In the genomic region with DNA sequence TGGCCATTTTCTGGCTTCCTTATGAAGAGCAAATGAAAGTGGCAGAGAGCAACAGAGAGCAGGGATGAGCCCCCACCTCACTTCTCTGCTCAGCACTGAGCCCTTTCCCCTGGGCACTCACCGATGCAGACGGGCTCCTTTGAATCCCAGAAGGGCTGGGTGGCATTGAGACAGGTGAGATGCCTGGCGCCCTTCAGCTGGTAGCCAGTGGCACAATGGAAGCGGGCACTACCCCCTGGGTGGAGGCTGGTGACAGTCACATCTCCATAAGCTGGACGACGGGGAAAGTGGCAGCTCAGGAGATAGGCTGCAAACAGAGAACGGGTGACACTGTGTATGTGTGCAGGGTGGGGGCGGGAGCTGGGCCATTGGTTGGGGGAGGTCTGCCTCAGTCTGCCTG, we compare ENCODE assay signal across 30 cellular contexts. TPM values are rescaled to one million over a fixed set of nuclear protein-coding genes. Genes with fewer than 3 reads are reported as not detected.
"Had no signal": no experiment of that assay in that cellular context is flagged by ENCODE, and none has a peak within 500 bp of the region (broad histone marks: within the 10 kb centered on the region; RNA-seq: fewer than 3 reads in every experiment).

No MANE protein-coding gene starts in this region.

- ATAC-seq: foreskin keratinocyte; heart left ventricle; left lung; naive thymus-derived CD8-positive, alpha-beta T cell; sciatic nerve; stimulated activated memory B cell treated with anti-CD40 and anti-IgM and Interleukin-4, amounts not matched to agents 10 μg/mL and 1 μg/mL and 100 μg/mL, for 72 hours; stimulated activated naive CD8-positive, alpha-beta T cell treated with anti-CD3 and anti-CD28 coated beads, Interleukin-15, amount 100 ng/mL, for 72 hours; WTC11 had no signal

- H3K4me3 ChIP-seq: esophagus muscularis mucosa, heart left ventricle, left lung, upper lobe of left lung had no signal

- H3K36me3 ChIP-seq: heart left ventricle, left lung, upper lobe of left lung had no signal

- H3K27ac Mint-ChIP-seq: activated CD4-positive, alpha-beta memory T cell treated with anti-CD3 and anti-CD28 coated beads, Interleukin-2, amount 10 ng/mL, durations not matched to agents 7 days and 5 days; activated CD4-positive, alpha-beta T cell treated with anti-CD3 and anti-CD28 coated beads, Interleukin-2, amount 10 ng/mL, durations not matched to agents 7 days and 5 days; activated naive CD4-positive, alpha-beta T cell treated with anti-CD3 and anti-CD28 coated beads, Interleukin-2, amount 10 ng/mL, durations not matched to agents 7 days and 5 days; activated naive CD8-positive, alpha-beta T cell treated with anti-CD3 and anti-CD28 coated beads, Interleukin-2, amount 10 ng/mL, durations not matched to agents 7 days and 5 days; activated T-cell treated with anti-CD3 and anti-CD28 coated beads, Interleukin-2, amount 50 U/mL, for 24 hours; mesothelial cell of epicardium; stimulated activated memory B cell treated with anti-CD40 and anti-IgM and Interleukin-4, amounts not matched to agents 10 μg/mL and 1 μg/mL and 100 μg/mL, for 72 hours; stimulated activated naive CD8-positive, alpha-beta T cell treated with anti-CD3 and anti-CD28 coated beads, Interleukin-15, amount 100 ng/mL, for 72 hours; WTC11 had no signal

- H3K9me3 ChIP-seq: esophagus muscularis mucosa, heart left ventricle, left lung, upper lobe of left lung had no signal

- H3K4me1 Mint-ChIP-seq: activated CD4-positive, alpha-beta memory T cell treated with anti-CD3 and anti-CD28 coated beads, Interleukin-2, amount 10 ng/mL, durations not matched to agents 7 days and 5 days; activated CD4-positive, alpha-beta T cell treated with anti-CD3 and anti-CD28 coated beads, Interleukin-2, amount 10 ng/mL, durations not matched to agents 7 days and 5 days; activated naive CD4-positive, alpha-beta T cell treated with anti-CD3 and anti-CD28 coated beads, Interleukin-2, amount 10 ng/mL, durations not matched to agents 7 days and 5 days; stimulated activated naive CD8-positive, alpha-beta T cell treated with anti-CD3 and anti-CD28 coated beads, Interleukin-15, amount 100 ng/mL, for 72 hours had no signal

- H3K9me3 Mint-ChIP-seq: activated CD4-positive, alpha-beta memory T cell treated with anti-CD3 and anti-CD28 coated beads, Interleukin-2, amount 10 ng/mL, durations not matched to agents 7 days and 5 days; activated CD4-positive, alpha-beta T cell treated with anti-CD3 and anti-CD28 coated beads, Interleukin-2, amount 10 ng/mL, durations not matched to agents 7 days and 5 days; activated naive CD4-positive, alpha-beta T cell treated with anti-CD3 and anti-CD28 coated beads, Interleukin-2, amount 10 ng/mL, durations not matched to agents 7 days and 5 days; activated naive CD8-positive, alpha-beta T cell treated with anti-CD3 and anti-CD28 coated beads, Interleukin-2, amount 10 ng/mL, durations not matched to agents 7 days and 5 days; activated T-cell treated with anti-CD3 and anti-CD28 coated beads, Interleukin-2, amount 50 U/mL, for 24 hours; mesothelial cell of epicardium; naive thymus-derived CD8-positive, alpha-beta T cell; neural crest cell; stimulated activated memory B cell treated with anti-CD40 and anti-IgM and Interleukin-4, amounts not matched to agents 10 μg/mL and 1 μg/mL and 100 μg/mL, for 72 hours; stimulated activated naive CD8-positive, alpha-beta T cell treated with anti-CD3 and anti-CD28 coated beads, Interleukin-15, amount 100 ng/mL, for 72 hours; WTC11 had no signal

- H3K27ac ChIP-seq: esophagus muscularis mucosa, foreskin keratinocyte, heart left ventricle, left lung, upper lobe of left lung had no signal

- H3K36me3 Mint-ChIP-seq: activated naive CD4-positive, alpha-beta T cell treated with anti-CD3 and anti-CD28 coated beads, Interleukin-2, amount 10 ng/mL, durations not matched to agents 7 days and 5 days; activated naive CD8-positive, alpha-beta T cell treated with anti-CD3 and anti-CD28 coated beads, Interleukin-2, amount 10 ng/mL, durations not matched to agents 7 days and 5 days; mesothelial cell of epicardium; stimulated activated memory B cell treated with anti-CD40 and anti-IgM and Interleukin-4, amounts not matched to agents 10 μg/mL and 1 μg/mL and 100 μg/mL, for 72 hours; WTC11 had no signal

- DNase-seq: activated CD4-positive, alpha-beta memory T cell treated with anti-CD3 and anti-CD28 coated beads, Interleukin-2, amount 10 ng/mL, durations not matched to agents 7 days and 5 days; activated CD4-positive, alpha-beta T cell treated with anti-CD3 and anti-CD28 coated beads for 1 hour; activated CD4-positive, alpha-beta T cell treated with anti-CD3 and anti-CD28 coated beads, Interleukin-2, amount 10 ng/mL, durations not matched to agents 7 days and 5 days; activated CD8-positive, alpha-beta memory T cell treated with anti-CD3 and anti-CD28 coated beads, Interleukin-2, amount 50 U/mL, for 48 hours; activated gamma-delta T cell; activated naive CD4-positive, alpha-beta T cell treated with anti-CD3 and anti-CD28 coated beads, Interleukin-2, amount 10 ng/mL, durations not matched to agents 7 days and 5 days; activated naive CD8-positive, alpha-beta T cell treated with anti-CD3 and anti-CD28 coated beads, Interleukin-2, amount 10 ng/mL, durations not matched to agents 7 days and 5 days; activated T-cell treated with anti-CD3 and anti-CD28 coated beads, Interleukin-2, amount 50 U/mL, for 24 hours; caudate nucleus; kidney glomerular epithelial cell; occipital lobe; small intestine; stimulated activated CD4-positive, alpha-beta T cell treated with anti-CD3 and anti-CD28 coated beads, Interleukin-1b, Interleukin-23, amount 100 ng/mL, for 48 hours; stimulated activated CD4-positive, alpha-beta T cell treated with anti-CD3 and anti-CD28 coated beads, Interleukin-4, amount 100 ng/mL, for 4 hours; stimulated activated CD8-positive, alpha-beta memory T cell treated with anti-CD3 and anti-CD28 coated beads, Interleukin-4, amount 100 ng/mL, for 48 hours; stimulated activated naive CD8-positive, alpha-beta T cell treated with anti-CD3 and anti-CD28 coated beads, Interleukin-15, amount 100 ng/mL, for 72 hours; substantia nigra; T-helper 2 cell; upper lobe of left lung had no signal

- H3K4me3 Mint-ChIP-seq: activated CD4-positive, alpha-beta memory T cell treated with anti-CD3 and anti-CD28 coated beads, Interleukin-2, amount 10 ng/mL, durations not matched to agents 7 days and 5 days; activated CD4-positive, alpha-beta T cell treated with anti-CD3 and anti-CD28 coated beads, Interleukin-2, amount 10 ng/mL, durations not matched to agents 7 days and 5 days; activated naive CD4-positive, alpha-beta T cell treated with anti-CD3 and anti-CD28 coated beads, Interleukin-2, amount 10 ng/mL, durations not matched to agents 7 days and 5 days; activated naive CD8-positive, alpha-beta T cell treated with anti-CD3 and anti-CD28 coated beads, Interleukin-2, amount 10 ng/mL, durations not matched to agents 7 days and 5 days; activated T-cell treated with anti-CD3 and anti-CD28 coated beads, Interleukin-2, amount 50 U/mL, for 24 hours; mesothelial cell of epicardium; naive thymus-derived CD8-positive, alpha-beta T cell; neural crest cell; stimulated activated memory B cell treated with anti-CD40 and anti-IgM and Interleukin-4, amounts not matched to agents 10 μg/mL and 1 μg/mL and 100 μg/mL, for 72 hours; stimulated activated naive CD8-positive, alpha-beta T cell treated with anti-CD3 and anti-CD28 coated beads, Interleukin-15, amount 100 ng/mL, for 72 hours; WTC11 had no signal

RNA-seq across cellular contexts. Expression of a gene that starts 42.0 kb away (rescaled TPM):
- total RNA-seq: activated CD4-positive, alpha-beta memory T cell treated with anti-CD3 and anti-CD28 coated beads, Interleukin-2, amount 10 ng/mL, durations not matched to agents 7 days and 5 days; activated CD4-positive, alpha-beta T cell treated with anti-CD3 and anti-CD28 coated beads, Interleukin-2, amount 10 ng/mL, durations not matched to agents 7 days and 5 days; activated naive CD8-positive, alpha-beta T cell treated with anti-CD3 and anti-CD28 coated beads, Interleukin-2, amount 10 ng/mL, durations not matched to agents 7 days and 5 days; foreskin keratinocyte; mesothelial cell of epicardium; naive thymus-derived CD8-positive, alpha-beta T cell; renal cortical epithelial cell; sciatic nerve had no signal
- polyA plus RNA-seq: foreskin keratinocyte, heart left ventricle had no signal
